Comparison of ENCODE assay signal across 10 cellular contexts in genomic region chr19:33740811-33741396, GRCh38. TPM values are rescaled to one million over a fixed set of nuclear protein-coding genes. Genes with fewer than 3 reads are reported as not detected.
DNase-seq lines count a peak whose midpoint lies in the region; ATAC-seq and TF ChIP-seq lines count a peak whose summit lies in the region.
"Had no signal": no experiment of that assay in that cellular context is flagged by ENCODE, and none has a peak within 500 bp of the region (broad histone marks: within the 10 kb centered on the region; RNA-seq: fewer than 3 reads in every experiment).

No MANE protein-coding gene starts in this region.

- no peak overlapping the region for H2BK5ac ChIP-seq in neuronal stem cell (ENCODE audit: low read length)

- H3K4me3 ChIP-seq in NB4 (ENCODE audit: low read depth, low read length) (no peak overlapping the region), neuronal stem cell (ENCODE audit: low read length in 2 of 2) (no peak overlapping the region)
- H3K4me3 ChIP-seq: heart right ventricle had no signal

- no peak overlapping the region for H4K8ac ChIP-seq in neuronal stem cell (ENCODE audit: low read depth, low read length)

- no peak overlapping the region for H2AFZ ChIP-seq in neuronal stem cell (ENCODE audit: low read length)

- ATAC-seq in HG03280 (IDR thresholded peaks at IDR 0.05; ENCODE audit: unreplicated experiment) (no peak), HG02623 (IDR thresholded peaks at IDR 0.05; ENCODE audit: unreplicated experiment) (no peak)

- H3K27me3 ChIP-seq in neuronal stem cell (ENCODE audit: control insufficient read depth in 3 of 3, insufficient read depth in 3 of 3, low read depth in 1 of 3, low read length in 3 of 3) = peaks cover 0 to 10% (median 1%) of the 10 kb centered on the region in 3 experiments

- H3K4ac ChIP-seq in neuronal stem cell (ENCODE audit: low read length) = no peak overlapping the region

- no peak overlapping the region for H3K23ac ChIP-seq in neuronal stem cell (ENCODE audit: low read depth, low read length, poor library complexity)

- no peak overlapping the region for H2AK5ac ChIP-seq in neuronal stem cell (ENCODE audit: low read depth, low read length)

- no CpG with 5 or more reads among the region's 9 CpGs for WGBS in neuronal stem cell (ENCODE audit: extremely low coverage in 2 of 2, insufficient read length in 2 of 2, insufficient replicate concordance in 1 of 2), 2 donors

- no peak overlapping the region for H3K18ac ChIP-seq in neuronal stem cell (ENCODE audit: low read length)

- peak; percentile 13 for DNase-seq in NOMO-1 treated with DMSO at 0.1 percent for 48 hours (lab: John Stamatoyannopoulos, UW; ENCODE audit: unreplicated experiment)
- no peak for DNase-seq in NOMO-1 treated with dmso at 0.1 percent for 144 hours (lab: John Stamatoyannopoulos, UW; ENCODE audit: unreplicated experiment)
- peak; percentile 38 for DNase-seq in NB4 (ENCODE audit: low read depth)
- DNase-seq in dermis blood vessel endothelial cell = peak; percentile 63
- DNase-seq in neuronal stem cell (ENCODE audit: low spot score) = peak; percentile 84
- no peak for DNase-seq in amniotic stem cell (lab: John Stamatoyannopoulos, UW)

- H4K91ac ChIP-seq in neuronal stem cell (ENCODE audit: low read depth, low read length, poor library complexity) = no peak overlapping the region

- no peaks in the 10 kb centered on the region for H3K4me1 ChIP-seq in neuronal stem cell (ENCODE audit: control insufficient read depth in 2 of 2, insufficient read depth in 1 of 2, low read depth in 1 of 2, low read length in 2 of 2)
- H3K4me1 ChIP-seq: heart right ventricle had no signal

- H2BK120ac ChIP-seq in neuronal stem cell (ENCODE audit: low read depth, low read length) = no peak overlapping the region

- no peaks in the 10 kb centered on the region for H3K9me3 ChIP-seq in neuronal stem cell (replicated peaks in 1 of 2; ENCODE audit: control insufficient read depth in 2 of 2, insufficient read depth in 1 of 2, low read depth in 1 of 2, low read length in 2 of 2)
- H3K9me3 ChIP-seq: heart right ventricle had no signal

- H3K4me2 ChIP-seq in neuronal stem cell (ENCODE audit: insufficient read depth, low read length, poor library complexity, severe bottlenecking) = no peak overlapping the region

- no peaks in the 10 kb centered on the region for H3K79me1 ChIP-seq in neuronal stem cell (ENCODE audit: low read depth, low read length)

- no peak for TF ChIP-seq POLR2A in NB4 (IDR thresholded peaks at IDR 0.05; ENCODE audit: extremely low read depth, insufficient read length)

- H3K27ac ChIP-seq in neuronal stem cell (replicated peaks; ENCODE audit: low read length) = no peak overlapping the region
- H3K27ac ChIP-seq: heart right ventricle, VCaP had no signal

- no peak for TF ChIP-seq CTCF in NB4 (IDR thresholded peaks at IDR 0.05; ENCODE audit: low read depth, low read length)

- H3K9ac ChIP-seq in neuronal stem cell (ENCODE audit: low read depth, low read length, poor library complexity) = no peak overlapping the region

- H2BK15ac ChIP-seq in neuronal stem cell (ENCODE audit: low read length) = no peak overlapping the region

- no peaks in the 10 kb centered on the region for H3K36me3 ChIP-seq in neuronal stem cell (replicated peaks in 1 of 2; ENCODE audit: control insufficient read depth in 2 of 2, insufficient read depth in 2 of 2, low read length in 2 of 2)
- H3K36me3 ChIP-seq: heart right ventricle had no signal

- no peak overlapping the region for H3K14ac ChIP-seq in neuronal stem cell (ENCODE audit: low read length)

- no peak overlapping the region for H2BK12ac ChIP-seq in neuronal stem cell (ENCODE audit: low read length)

RNA-seq across cellular contexts. Expression of gene KCTD15, which starts 55.8 kb away (rescaled TPM):
- 55.3 and 61.8 TPM in 2 replicates for total RNA-seq in dermis blood vessel endothelial cell
- polyA plus RNA-seq in neuronal stem cell (2013, experiment 1 of 2) = 20.7 TPM
- polyA plus RNA-seq in neuronal stem cell (2013, experiment 2 of 2) = 20.9 TPM

Comparison
In these comparisons a context has a peak if more than half of its experiments do, and no peak if none do; other contexts are left out.
1. DNase-seq: peak in NOMO-1 treated with DMSO at 0.1 percent for 48 hours (single experiment), NB4 (single experiment), dermis blood vessel endothelial cell (single experiment) and neuronal stem cell (single experiment); none in NOMO-1 treated with dmso at 0.1 percent for 144 hours (single experiment) and amniotic stem cell (single experiment).